ENCODE assay signal across 28 cellular contexts in genomic region chr16:14199624-14200023, GRCh38.
A peak's percentile ranks its signal among the peaks of the same experiment; 100 is the strongest.
DNase-seq lines count a peak whose midpoint lies in the region; ATAC-seq and TF ChIP-seq lines count a peak whose summit lies in the region.
"Had no signal": no experiment of that assay in that cellular context is flagged by ENCODE, and none has a peak within 500 bp of the region (broad histone marks: within the 10 kb centered on the region; RNA-seq: fewer than 3 reads in every experiment).

No MANE protein-coding gene starts in this region.

- ATAC-seq in psoas muscle, result no peak
- no peak for ATAC-seq in activated CD4-positive, CD25-positive, alpha-beta regulatory T cell treated with anti-CD3 and anti-CD28 coated beads, Interleukin-2, amount 50 U/mL, for 24 hours
- ATAC-seq: activated CD8-positive, alpha-beta T cell treated with anti-CD3 and anti-CD28 coated beads, Interleukin-2, amount 10 ng/mL, durations not matched to agents 7 days and 5 days; gastrocnemius medialis; sciatic nerve; stimulated activated naive CD8-positive, alpha-beta T cell treated with anti-CD3 and anti-CD28 coated beads, Interleukin-15, amount 100 ng/mL, for 72 hours; T-cell had no signal

- CTCF ChIA-PET in CD4-positive, alpha-beta memory T cell (lab: Charles Lee; ENCODE audit: partially characterized antibody), result no interaction called here

- H3K4me3 Mint-ChIP-seq in HFFc6, result no peak overlapping the region
- H3K4me3 Mint-ChIP-seq in CD4-positive, alpha-beta memory T cell, result no peak overlapping the region
- H3K4me3 Mint-ChIP-seq: activated CD8-positive, alpha-beta T cell treated with anti-CD3 and anti-CD28 coated beads, Interleukin-2, amount 10 ng/mL, durations not matched to agents 7 days and 5 days; CD4-positive, CD25-positive, alpha-beta regulatory T cell; central memory CD8-positive, alpha-beta T cell; stimulated activated naive CD8-positive, alpha-beta T cell treated with anti-CD3 and anti-CD28 coated beads, Interleukin-15, amount 100 ng/mL, for 72 hours; T-cell had no signal

- H3K36me3 Mint-ChIP-seq in HFFc6 (ENCODE audit: low read depth), result peaks cover 6% of the 10 kb centered on the region; the same call in 1 of the 2 replicates
- H3K36me3 Mint-ChIP-seq in CD4-positive, alpha-beta memory T cell, result peaks cover 0 to 14% of the 10 kb centered on the region in 2 donors

- H3K4me1 Mint-ChIP-seq in HFFc6 (ENCODE audit: low read depth), result peaks cover 44% of the 10 kb centered on the region
- H3K4me1 Mint-ChIP-seq in CD4-positive, alpha-beta memory T cell, result peaks cover 8 to 22% (median 14%) of the 10 kb centered on the region in 4 donors

- no peak for TF ChIP-seq CTCF in HFFc6 (IDR thresholded peaks at IDR 0.05)
- no peak for TF ChIP-seq CTCF in psoas muscle (IDR thresholded peaks at IDR 0.05)
- TF ChIP-seq CTCF in ovary (IDR thresholded peaks at IDR 0.05), result no peak

- H3K9me3 Mint-ChIP-seq in HFFc6, result no peaks in the 10 kb centered on the region
- no peaks in the 10 kb centered on the region for H3K9me3 Mint-ChIP-seq in CD4-positive, alpha-beta memory T cell
- H3K9me3 Mint-ChIP-seq: central memory CD8-positive, alpha-beta T cell; T-cell had no signal

- H3K36me3 ChIP-seq in psoas muscle (ENCODE audit: insufficient read depth in 1 of 2, low read depth in 1 of 2) (no peaks in the 10 kb centered on the region), ovary (no peaks in the 10 kb centered on the region)
- no peaks in the 10 kb centered on the region for H3K36me3 ChIP-seq in CD4-positive, alpha-beta memory T cell (ENCODE audit: insufficient read depth, low read length)
- H3K36me3 ChIP-seq: gastrocnemius medialis, Peyer's patch had no signal

- peaks cover 14% of the 10 kb centered on the region for H3K4me1 ChIP-seq in psoas muscle
- peaks cover 5% of the 10 kb centered on the region for H3K4me1 ChIP-seq in ovary (ENCODE audit: insufficient read depth)
- peaks cover 11% of the 10 kb centered on the region for H3K4me1 ChIP-seq in CD4-positive, alpha-beta memory T cell (ENCODE audit: insufficient read depth, low read length)

- intact Hi-C loops in psoas muscle (cut with DNase I) (loop anchor here in 1 of 2 donors (5.0 kb wide), 1 partner anchor 257 kb away; no protein-coding TSS in a partner anchor), ovary (cut with DNase I) (no loop called here)
- intact Hi-C loops in CD4-positive, alpha-beta memory T cell (cut with micrococcal nuclease), result no loop called here

- DNase-seq in HFFc6 (peak; percentile 10), amniotic epithelial cell (ENCODE audit: low read depth) (peak; percentile 33), fibroblast of peridontal ligament (ENCODE audit: extremely low read depth) (peak; percentile 45), psoas muscle (no peak), ovary (no peak), activated gamma-delta T cell treated with Interleukin-2 at 50 U/mL for 16 hours (no peak)
- no peak for DNase-seq in CD4-positive, alpha-beta memory T cell
- DNase-seq: activated CD4-positive, alpha-beta T cell treated with anti-CD3 and anti-CD28 coated beads for 1 hour; activated CD8-positive, alpha-beta T cell treated with anti-CD3 and anti-CD28 coated beads, Interleukin-2, amount 10 ng/mL, durations not matched to agents 7 days and 5 days; activated T-cell treated with anti-CD3 and anti-CD28 coated beads, Interleukin-2, amount 50 U/mL, for 1 hour; amygdala; CD4-positive, CD25-positive, alpha-beta regulatory T cell; gastrocnemius medialis; GF-D8; hippocampal formation; midbrain; MM.1S; NCI-H1436; NCI-H510A treated with DMSO at 0.1 percent for 48 hours; Peyer's patch; posterior cingulate gyrus; stimulated activated naive CD8-positive, alpha-beta T cell treated with anti-CD3 and anti-CD28 coated beads, Interleukin-15, amount 100 ng/mL, for 72 hours; T-cell; trophoblast cell had no signal

- POLR2A ChIA-PET in CD4-positive, alpha-beta memory T cell (lab: Charles Lee; ENCODE audit: partially characterized antibody), result no interaction called here

- 94 to 100% (median 96%) methylated on average over 1 of the region's 1 CpG for WGBS in psoas muscle, 3 donors
- WGBS in ovary, 3 donors, result 84 to 94% (median 92%) methylated on average over 1 of the region's 1 CpG

- H3K27ac Mint-ChIP-seq in HFFc6, result no peak overlapping the region
- no peak overlapping the region for H3K27ac Mint-ChIP-seq in CD4-positive, alpha-beta memory T cell
- H3K27ac Mint-ChIP-seq: activated CD8-positive, alpha-beta T cell treated with anti-CD3 and anti-CD28 coated beads, Interleukin-2, amount 10 ng/mL, durations not matched to agents 7 days and 5 days; CD4-positive, CD25-positive, alpha-beta regulatory T cell; T-cell had no signal

- no peak overlapping the region for H3K4me3 ChIP-seq in psoas muscle
- H3K4me3 ChIP-seq in ovary, result no peak overlapping the region
- no peak overlapping the region for H3K4me3 ChIP-seq in CD4-positive, alpha-beta memory T cell (ENCODE audit: low read length in 2 of 2)
- H3K4me3 ChIP-seq: gastrocnemius medialis, Peyer's patch, SJSA1 had no signal

- no peak for TF ChIP-seq EP300 in ovary (IDR thresholded peaks at IDR 0.05)

- no peak for TF ChIP-seq POLR2A in ovary (IDR thresholded peaks at IDR 0.05)

- H3K27ac ChIP-seq in psoas muscle (peak overlapping the region; percentile 34), ovary (no peak overlapping the region)
- H3K27ac ChIP-seq in CD4-positive, alpha-beta memory T cell (ENCODE audit: low read depth, low read length), result no peak overlapping the region
- H3K27ac ChIP-seq: Peyer's patch, SJSA1 had no signal

- H3K27me3 ChIP-seq in psoas muscle (ENCODE audit: insufficient read depth in 3 of 3, low read length in 2 of 3), result no peaks in the 10 kb centered on the region
- H3K27me3 ChIP-seq in ovary, result no peaks in the 10 kb centered on the region
- H3K27me3 ChIP-seq in CD4-positive, alpha-beta memory T cell (ENCODE audit: insufficient read depth, low read length), result no peaks in the 10 kb centered on the region
- H3K27me3 ChIP-seq: gastrocnemius medialis, Peyer's patch, SJSA1 had no signal

- H3K9me3 ChIP-seq in psoas muscle, result no peaks in the 10 kb centered on the region
- H3K9me3 ChIP-seq in ovary, result no peaks in the 10 kb centered on the region
- no peaks in the 10 kb centered on the region for H3K9me3 ChIP-seq in CD4-positive, alpha-beta memory T cell (ENCODE audit: control insufficient read depth in 1 of 2, low read length in 2 of 2)
- H3K9me3 ChIP-seq: gastrocnemius medialis, Peyer's patch, SJSA1 had no signal

- no peaks in the 10 kb centered on the region for H3K27me3 Mint-ChIP-seq in HFFc6 (ENCODE audit: insufficient read depth)
- H3K27me3 Mint-ChIP-seq in CD4-positive, alpha-beta memory T cell, result no peaks in the 10 kb centered on the region
- H3K27me3 Mint-ChIP-seq: CD4-positive, CD25-positive, alpha-beta regulatory T cell; central memory CD8-positive, alpha-beta T cell; stimulated activated naive CD8-positive, alpha-beta T cell treated with anti-CD3 and anti-CD28 coated beads, Interleukin-15, amount 100 ng/mL, for 72 hours; T-cell had no signal

Comparison
In these comparisons a context has a peak if more than half of its experiments do, and no peak if none do; other contexts are left out.
1. DNase-seq: peak in HFFc6 (single experiment), amniotic epithelial cell (single experiment) and fibroblast of peridontal ligament (single experiment); none in psoas muscle (0 of 2), ovary (0 of 5), CD4-positive, alpha-beta memory T cell (0 of 5) and activated gamma-delta T cell treated with Interleukin-2 at 50 U/mL for 16 hours (single experiment).